16 cellular contexts compared by ENCODE assay signal in genomic region chr11:2582436-2582931, GRCh38.
DNase-seq lines count a peak whose midpoint lies in the region; ATAC-seq, FAIRE-seq and TF ChIP-seq lines count a peak whose summit lies in the region.
"Had no signal": no experiment of that assay in that cellular context is flagged by ENCODE, and none has a peak within 500 bp of the region (broad histone marks: within the 10 kb centered on the region; RNA-seq: fewer than 3 reads in every experiment).

No MANE protein-coding gene starts in this region.

- H3K27ac ChIP-seq in K562 (ENCODE audit: extremely low read depth, low read depth, low read length), result no peak overlapping the region
- H3K27ac ChIP-seq in esophagus muscularis mucosa (replicated peaks in 1 of 4), result no peak overlapping the region
- H3K27ac ChIP-seq: colonic mucosa, tibial artery had no signal

- TF ChIP-seq RAD21 in K562 (CRISPR knock-in tag; conservative IDR thresholded peaks at IDR 0.05 in 1 of 2, IDR thresholded peaks at IDR 0.05 in 1 of 2), result no peak

- no peak for TF ChIP-seq CTCF in K562 (IDR thresholded peaks at IDR 0.05 in 2 of 3, conservative IDR thresholded peaks at IDR 0.05 in 1 of 3; ENCODE audit: insufficient read depth in 2 of 3, low read depth in 1 of 3, low read length in 3 of 3)
- TF ChIP-seq CTCF in mesothelial cell of epicardium (IDR thresholded peaks at IDR 0.05; ENCODE audit: unreplicated experiment), result no peak
- TF ChIP-seq CTCF in GM10266 (IDR thresholded peaks at IDR 0.05; ENCODE audit: control insufficient read depth, insufficient read depth, low read depth, missing control alignments), result no peak
- no peak for TF ChIP-seq CTCF in esophagus muscularis mucosa (IDR thresholded peaks at IDR 0.05)

- no peak for FAIRE-seq in K562 (lab: Jason Lieb, UNC)

- intact Hi-C loops in K562 (cut with micrococcal nuclease), result no loop called here
- intact Hi-C loops in esophagus muscularis mucosa (cut with DNase I), result no loop called here

- H2AFZ ChIP-seq in K562 (ENCODE audit: low read depth, low read length), result no peak overlapping the region

- H3K79me2 ChIP-seq in K562 (ENCODE audit: control insufficient read depth, insufficient read depth, low read length), result no peaks in the 10 kb centered on the region

- H3K27me3 ChIP-seq in K562 (ENCODE audit: control insufficient read depth in 2 of 2, insufficient read depth in 2 of 2, low read length in 2 of 2) (peaks cover 4 to 62% of the 10 kb centered on the region in 2 experiments; a peak in 4 of 5 replicates), esophagus muscularis mucosa (no peaks in the 10 kb centered on the region)
- H3K27me3 ChIP-seq: colonic mucosa, tibial artery had no signal

- no peaks in the 10 kb centered on the region for H3K4me1 Mint-ChIP-seq in activated naive CD8-positive, alpha-beta T cell treated with anti-CD3 and anti-CD28 coated beads, Interleukin-2, amount 10 ng/mL, durations not matched to agents 7 days and 5 days
- no peaks in the 10 kb centered on the region for H3K4me1 Mint-ChIP-seq in activated naive CD8-positive, alpha-beta T cell treated with anti-CD3 and anti-CD28 coated beads, Interleukin-2, amount 50 U/mL, for 24 hours
- H3K4me1 Mint-ChIP-seq in mesothelial cell of epicardium, result peaks cover 24% of the 10 kb centered on the region
- H3K4me1 Mint-ChIP-seq: activated naive CD8-positive, alpha-beta T cell treated with anti-CD3 and anti-CD28 coated beads for 36 hours; memory B cell had no signal

- no peak overlapping the region; a peak in 1 of 4 replicates for H3K9ac ChIP-seq in K562 (ENCODE audit: insufficient read depth in 1 of 2, low read depth in 2 of 2, low read length in 2 of 2)

- H3K36me3 ChIP-seq in K562 (ENCODE audit: control insufficient read depth, insufficient read depth, low read length) (no peaks in the 10 kb centered on the region), esophagus muscularis mucosa (peaks cover 0 to 10% (median 0%) of the 10 kb centered on the region in 4 donors)
- H3K36me3 ChIP-seq: colonic mucosa, tibial artery had no signal

- DNase-seq in activated naive CD8-positive, alpha-beta T cell treated with anti-CD3 and anti-CD28 coated beads, Interleukin-2, amount 10 ng/mL, durations not matched to agents 7 days and 5 days, result peak; percentile 19
- DNase-seq in activated naive CD8-positive, alpha-beta T cell treated with anti-CD3 and anti-CD28 coated beads, Interleukin-2, amount 50 U/mL, for 24 hours, result no peak
- DNase-seq in K562 (ENCODE audit: extremely low read depth in 1 of 4, low spot score in 3 of 4) (no peak), mesothelial cell of epicardium (ENCODE audit: low spot score in 2 of 2, unreplicated experiment in 2 of 2) (peak in 1 of 2 experiments; percentile 35), ureter (ENCODE audit: low spot score) (peak; percentile 40), GM10266 (ENCODE audit: extremely low spot score) (no peak), NCI-H345 treated with DMSO at 0.1 percent for 48 hours (lab: John Stamatoyannopoulos, UW; ENCODE audit: unreplicated experiment) (no peak), esophagus muscularis mucosa (ENCODE audit: extremely low spot score) (no peak)
- DNase-seq: activated CD4-positive, alpha-beta T cell treated with anti-CD3 and anti-CD28 coated beads, Interleukin-2, amount 50 U/mL, for 48 hours; activated naive CD8-positive, alpha-beta T cell treated with anti-CD3 and anti-CD28 coated beads for 36 hours; colonic mucosa; IMR-90; NCI-H1105 treated with DMSO at 0.1 percent for 48 hours; NCI-H524 treated with DMSO at 0.1 percent for 48 hours had no signal

- peaks cover 14% of the 10 kb centered on the region; the same call in 1 of the 2 replicates for H4K20me1 ChIP-seq in K562 (replicated peaks; ENCODE audit: control insufficient read depth, insufficient read depth, low read length)

- CTCF ChIA-PET in K562 (lab: Yijun Ruan, JAX; ENCODE audit: low intra/inter-chr PET ratio), result no interaction called here

- POLR2A ChIA-PET in activated naive CD8-positive, alpha-beta T cell treated with anti-CD3 and anti-CD28 coated beads, Interleukin-2, amount 10 ng/mL, durations not matched to agents 7 days and 5 days (lab: Charles Lee), result no interaction called here
- POLR2A ChIA-PET in K562 (lab: Yijun Ruan, JAX), result no interaction called here

- TF ChIP-seq EP300 in K562 (IDR thresholded peaks at IDR 0.05; ENCODE audit: low read length) (no peak), esophagus muscularis mucosa (IDR thresholded peaks at IDR 0.05) (no peak)

- H3K9me3 ChIP-seq in K562 (replicated peaks; ENCODE audit: control insufficient read depth, insufficient read depth, low read depth, low read length), result no peaks in the 10 kb centered on the region
- no peaks in the 10 kb centered on the region for H3K9me3 ChIP-seq in esophagus muscularis mucosa
- H3K9me3 ChIP-seq: colonic mucosa, tibial artery had no signal

- H3K27me3 Mint-ChIP-seq in activated naive CD8-positive, alpha-beta T cell treated with anti-CD3 and anti-CD28 coated beads, Interleukin-2, amount 10 ng/mL, durations not matched to agents 7 days and 5 days, result no peaks in the 10 kb centered on the region
- no peaks in the 10 kb centered on the region for H3K27me3 Mint-ChIP-seq in activated naive CD8-positive, alpha-beta T cell treated with anti-CD3 and anti-CD28 coated beads, Interleukin-2, amount 50 U/mL, for 24 hours
- peaks cover 4% of the 10 kb centered on the region for H3K27me3 Mint-ChIP-seq in mesothelial cell of epicardium (ENCODE audit: low read depth)
- H3K27me3 Mint-ChIP-seq: activated naive CD8-positive, alpha-beta T cell treated with anti-CD3 and anti-CD28 coated beads for 36 hours; memory B cell had no signal

- in situ Hi-C loops in K562 (cut with MboI), result no loop called here

- H3K4me3 ChIP-seq in K562, result no peak overlapping the region
- H3K4me3 ChIP-seq in esophagus muscularis mucosa, result no peak overlapping the region
- H3K4me3 ChIP-seq: colonic mucosa, tibial artery had no signal

- H3K36me3 Mint-ChIP-seq in activated naive CD8-positive, alpha-beta T cell treated with anti-CD3 and anti-CD28 coated beads, Interleukin-2, amount 10 ng/mL, durations not matched to agents 7 days and 5 days, result no peaks in the 10 kb centered on the region
- H3K36me3 Mint-ChIP-seq in activated naive CD8-positive, alpha-beta T cell treated with anti-CD3 and anti-CD28 coated beads, Interleukin-2, amount 50 U/mL, for 24 hours (ENCODE audit: low read depth), result no peaks in the 10 kb centered on the region
- H3K36me3 Mint-ChIP-seq in mesothelial cell of epicardium, result no peaks in the 10 kb centered on the region
- H3K36me3 Mint-ChIP-seq: activated naive CD8-positive, alpha-beta T cell treated with anti-CD3 and anti-CD28 coated beads for 36 hours had no signal

- no peak overlapping the region for H3K27ac Mint-ChIP-seq in activated naive CD8-positive, alpha-beta T cell treated with anti-CD3 and anti-CD28 coated beads, Interleukin-2, amount 10 ng/mL, durations not matched to agents 7 days and 5 days
- no peak overlapping the region for H3K27ac Mint-ChIP-seq in activated naive CD8-positive, alpha-beta T cell treated with anti-CD3 and anti-CD28 coated beads, Interleukin-2, amount 50 U/mL, for 24 hours
- peak overlapping the region; percentile 39 for H3K27ac Mint-ChIP-seq in mesothelial cell of epicardium
- H3K27ac Mint-ChIP-seq: activated naive CD8-positive, alpha-beta T cell treated with anti-CD3 and anti-CD28 coated beads for 36 hours; memory B cell had no signal

- H3K4me1 ChIP-seq in K562 (replicated peaks in 1 of 2; ENCODE audit: control insufficient read depth in 2 of 2, insufficient read depth in 2 of 2, low read length in 2 of 2) (peaks cover 0 to 40% of the 10 kb centered on the region in 2 experiments; a peak in 2 of 5 replicates), esophagus muscularis mucosa (peaks cover 0 to 13% (median 0%) of the 10 kb centered on the region in 4 donors)
- H3K4me1 ChIP-seq: colonic mucosa had no signal

- 10% methylated on average over 10 of the region's 11 CpGs for WGBS in K562 (ENCODE audit: insufficient coverage, low coverage, missing lambda C conversion rate)
- 70% methylated on average over 7 of the region's 11 CpGs for WGBS in esophagus muscularis mucosa

- no TSS peak for BruUV-seq in K562 (replicated peaks; lab: Mats Ljungman, UMichigan)

- H3K4me2 ChIP-seq in K562 (ENCODE audit: insufficient read depth, low read length), result no peak overlapping the region

- H3K9me3 Mint-ChIP-seq in activated naive CD8-positive, alpha-beta T cell treated with anti-CD3 and anti-CD28 coated beads, Interleukin-2, amount 10 ng/mL, durations not matched to agents 7 days and 5 days, result no peaks in the 10 kb centered on the region
- no peaks in the 10 kb centered on the region for H3K9me3 Mint-ChIP-seq in activated naive CD8-positive, alpha-beta T cell treated with anti-CD3 and anti-CD28 coated beads, Interleukin-2, amount 50 U/mL, for 24 hours
- no peaks in the 10 kb centered on the region for H3K9me3 Mint-ChIP-seq in mesothelial cell of epicardium
- H3K9me3 Mint-ChIP-seq: activated naive CD8-positive, alpha-beta T cell treated with anti-CD3 and anti-CD28 coated beads for 36 hours; memory B cell had no signal

- H3K4me3 Mint-ChIP-seq in activated naive CD8-positive, alpha-beta T cell treated with anti-CD3 and anti-CD28 coated beads, Interleukin-2, amount 10 ng/mL, durations not matched to agents 7 days and 5 days, result no peak overlapping the region
- no peak overlapping the region for H3K4me3 Mint-ChIP-seq in activated naive CD8-positive, alpha-beta T cell treated with anti-CD3 and anti-CD28 coated beads, Interleukin-2, amount 50 U/mL, for 24 hours
- no peak overlapping the region for H3K4me3 Mint-ChIP-seq in mesothelial cell of epicardium
- H3K4me3 Mint-ChIP-seq: activated naive CD8-positive, alpha-beta T cell treated with anti-CD3 and anti-CD28 coated beads for 36 hours; memory B cell had no signal

- ATAC-seq in activated naive CD8-positive, alpha-beta T cell treated with anti-CD3 and anti-CD28 coated beads, Interleukin-2, amount 10 ng/mL, durations not matched to agents 7 days and 5 days (ENCODE audit: low read depth), result no peak
- no peak for ATAC-seq in activated naive CD8-positive, alpha-beta T cell treated with anti-CD3 and anti-CD28 coated beads, Interleukin-2, amount 50 U/mL, for 24 hours
- no peak for ATAC-seq in K562

- no peak for TF ChIP-seq POLR2A in K562 (conservative IDR thresholded peaks at IDR 0.05)
- no peak for TF ChIP-seq POLR2A in esophagus muscularis mucosa (IDR thresholded peaks at IDR 0.05; ENCODE audit: low read depth)

- H3K9me1 ChIP-seq in K562 (ENCODE audit: control insufficient read depth, insufficient read depth, low read length), result no peaks in the 10 kb centered on the region

TF ChIP-seq in K562, 482 proteins besides CTCF, POLR2A, EP300 and RAD21 (continues in another document):
- TF ChIP-seq NFIC (IDR thresholded peaks at IDR 0.05), result peak; percentile 12; the same call in 1 of the 2 replicates

Comparison
In these comparisons a context has a peak if more than half of its experiments do, and no peak if none do; other contexts are left out.
1. DNase-seq: peak in activated naive CD8-positive, alpha-beta T cell treated with anti-CD3 and anti-CD28 coated beads, Interleukin-2, amount 10 ng/mL, durations not matched to agents 7 days and 5 days (single experiment) and ureter (single experiment); none in activated naive CD8-positive, alpha-beta T cell treated with anti-CD3 and anti-CD28 coated beads, Interleukin-2, amount 50 U/mL, for 24 hours (single experiment), K562 (0 of 4), GM10266 (single experiment), NCI-H345 treated with DMSO at 0.1 percent for 48 hours (single experiment) and esophagus muscularis mucosa (single experiment).